Comparison of ENCODE assay signal across 15 cellular contexts in the genomic region with DNA sequence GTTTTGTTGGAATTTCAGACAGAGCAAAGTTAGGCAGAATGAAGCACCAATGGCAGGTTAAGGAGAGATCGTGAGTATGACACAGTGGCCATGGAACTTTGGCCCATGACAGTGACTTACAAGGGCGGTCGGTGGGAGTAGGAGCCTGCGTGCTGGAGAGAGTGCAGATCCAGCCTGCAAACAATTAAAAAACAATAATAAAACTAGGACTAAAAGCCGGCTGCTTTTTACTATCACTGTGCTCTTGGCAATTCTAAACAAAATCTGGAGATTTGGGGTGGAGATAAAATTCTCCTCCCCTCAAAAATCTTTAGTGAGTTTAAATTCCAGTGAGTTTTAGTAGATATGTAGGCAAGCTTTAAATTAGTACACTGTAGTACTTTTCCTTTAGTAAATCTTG.
"Had no signal": no experiment of that assay in that cellular context is flagged by ENCODE, and none has a peak within 500 bp of the region (broad histone marks: within the 10 kb centered on the region; RNA-seq: fewer than 3 reads in every experiment).

No MANE protein-coding gene starts in this region.

- H3K27ac ChIP-seq: coronary artery, gastrocnemius medialis, pancreas, tibial nerve had no signal

- FAIRE-seq: pancreas had no signal

- H3K4me3 ChIP-seq: coronary artery, gastrocnemius medialis, pancreas, tibial nerve had no signal

- H3K27me3 ChIP-seq: gastrocnemius medialis, pancreas, tibial nerve had no signal

- H3K9me3 ChIP-seq: gastrocnemius medialis, pancreas, tibial nerve had no signal

- DNase-seq: activated CD4-positive, alpha-beta T cell treated with anti-CD3 and anti-CD28 coated beads for 1 hour; activated CD4-positive, alpha-beta T cell treated with anti-CD3 and anti-CD28 coated beads, Interleukin-2, amount 50 U/mL, for 48 hours; activated gamma-delta T cell treated with Interleukin-2 at 50 U/mL for 16 hours; activated T-cell treated with anti-CD3 and anti-CD28 coated beads, Interleukin-2, amount 50 U/mL, for 48 hours; central memory CD4-positive, alpha-beta T cell; effector CD4-positive, alpha-beta T cell; gastrocnemius medialis; left ventricle myocardium superior; mesendoderm; pancreas; stimulated activated CD4-positive, alpha-beta T cell treated with anti-CD3 and anti-CD28 coated beads, Interleukin-15, amount 100 ng/mL, for 24 hours; stimulated activated CD4-positive, alpha-beta T cell treated with anti-CD3 and anti-CD28 coated beads, Interleukin-4, amount 100 ng/mL, for 24 hours; SW 1271 had no signal

- ATAC-seq: gastrocnemius medialis, left ventricle myocardium superior, pancreas had no signal

- H3K36me3 ChIP-seq: gastrocnemius medialis, pancreas, tibial nerve had no signal
